In genomic region chr6:94636780-94637385, GRCh38 we compare ENCODE assay signal across 8 cellular contexts.
A peak's percentile ranks its signal among the peaks of the same experiment; 100 is the strongest.
DNase-seq lines count a peak whose midpoint lies in the region; ATAC-seq, FAIRE-seq and TF ChIP-seq lines count a peak whose summit lies in the region.
"Had no signal": no experiment of that assay in that cellular context is flagged by ENCODE, and none has a peak within 500 bp of the region (broad histone marks: within the 10 kb centered on the region; RNA-seq: fewer than 3 reads in every experiment).

No MANE protein-coding gene starts in this region.

- POLR2A ChIA-PET in HEK293 (lab: Yijun Ruan, JAX): no interaction called here

- no peak overlapping the region for H3K18ac ChIP-seq in trophoblast cell (ENCODE audit: low read length)

- peak; percentile 18 for FAIRE-seq in bronchial epithelial cell (lab: Jason Lieb, UNC)

- H3K9ac ChIP-seq in trophoblast cell (ENCODE audit: low read length): no peak overlapping the region

- no CpG with 5 or more reads among the region's 4 CpGs for WGBS in trophoblast cell (ENCODE audit: extremely low coverage, insufficient coverage, insufficient read length)

- H2BK12ac ChIP-seq in trophoblast cell (ENCODE audit: low read length): no peak overlapping the region

- H2BK120ac ChIP-seq in trophoblast cell (ENCODE audit: insufficient read depth, low read length, poor library complexity): no peak overlapping the region

- no peaks in the 10 kb centered on the region for H3K36me3 ChIP-seq in HEK293 (ENCODE audit: control insufficient read depth in 2 of 2, insufficient read depth in 1 of 2, low read length in 2 of 2)
- no peaks in the 10 kb centered on the region for H3K36me3 ChIP-seq in bronchial epithelial cell (ENCODE audit: control insufficient read depth, insufficient read depth, low read length)
- H3K36me3 ChIP-seq in trophoblast cell (ENCODE audit: control insufficient read depth in 1 of 2, insufficient read depth in 2 of 2, low read length in 2 of 2): no peaks in the 10 kb centered on the region

- H2AFZ ChIP-seq in trophoblast cell (ENCODE audit: insufficient read depth, low read length, poor library complexity): no peak overlapping the region

- no peak overlapping the region for H3K23ac ChIP-seq in trophoblast cell (ENCODE audit: low read length)

- no peak overlapping the region for H2BK5ac ChIP-seq in trophoblast cell (ENCODE audit: low read depth, low read length, poor library complexity)

- H3K27me3 ChIP-seq in bronchial epithelial cell (ENCODE audit: control insufficient read depth, insufficient read depth, low read length): no peaks in the 10 kb centered on the region
- H3K27me3 ChIP-seq in trophoblast cell (ENCODE audit: insufficient read depth, low read length): no peaks in the 10 kb centered on the region

- no peaks in the 10 kb centered on the region for H3K79me2 ChIP-seq in trophoblast cell (ENCODE audit: control insufficient read depth, insufficient read depth, low read length, poor library complexity)

- H2AK5ac ChIP-seq in trophoblast cell (ENCODE audit: low read length): no peak overlapping the region

- no peak overlapping the region for H4K12ac ChIP-seq in trophoblast cell (ENCODE audit: low read depth, low read length)

- TF ChIP-seq CTCF in HEK293 (tag by site-specific recombination; IDR thresholded peaks at IDR 0.05) (no peak), bronchial epithelial cell (IDR thresholded peaks at IDR 0.05; ENCODE audit: insufficient read depth, low read length, severe bottlenecking) (peak; percentile 44)

- no peak overlapping the region for H3K27ac ChIP-seq in HEK293 (ENCODE audit: extremely low read depth, low read depth, low read length)
- no peak overlapping the region for H3K27ac ChIP-seq in trophoblast cell (ENCODE audit: low read depth, low read length)

- CTCF ChIA-PET in HEK293 (lab: Yijun Ruan, JAX): interaction anchor here (0.9 to 1.9 kb wide), 4 partner anchors 10 to 456 kb away, joined by 3 to 12 read pairs (median 4); no protein-coding TSS in a partner anchor

- H3K14ac ChIP-seq in trophoblast cell (ENCODE audit: low read length): no peak overlapping the region

- H3K4me1 ChIP-seq in HEK293 (ENCODE audit: control insufficient read depth, insufficient read depth, low read length) (no peaks in the 10 kb centered on the region), trophoblast cell (ENCODE audit: control insufficient read depth in 1 of 2, insufficient read depth in 2 of 2, low read length in 2 of 2) (peaks cover 0 to 3% of the 10 kb centered on the region in 2 experiments)

- H3K79me1 ChIP-seq in trophoblast cell (ENCODE audit: low read length): no peaks in the 10 kb centered on the region

- DNase-seq in NCI-H748 treated with DMSO at 0.1 percent for 48 hours (lab: John Stamatoyannopoulos, UW) (peak; percentile 30), bronchial epithelial cell (ENCODE audit: low read depth) (peak; percentile 65), trophoblast cell (peak in 1 of 2 donors; percentile 32), activated gamma-delta T cell treated with Interleukin-2 at 50 U/mL for 16 hours (no peak)
- DNase-seq: activated CD4-positive, alpha-beta T cell treated with anti-CD3 and anti-CD28 coated beads for 1 hour had no signal

- ATAC-seq in HG02938 (IDR thresholded peaks at IDR 0.05; ENCODE audit: unreplicated experiment) (no peak), GM21737 (IDR thresholded peaks at IDR 0.05; ENCODE audit: unreplicated experiment) (no peak)

- H4K8ac ChIP-seq in trophoblast cell (ENCODE audit: low read depth, low read length): no peak overlapping the region

- H3K4me2 ChIP-seq in trophoblast cell (ENCODE audit: low read length): peak overlapping the region; percentile 23

- H4K91ac ChIP-seq in trophoblast cell (ENCODE audit: low read depth, low read length): no peak overlapping the region

- no peak overlapping the region for H3K4ac ChIP-seq in trophoblast cell (ENCODE audit: low read depth, low read length)

- H3K9me3 ChIP-seq in HEK293 (ENCODE audit: control insufficient read depth, insufficient read depth, low read depth, low read length) (no peaks in the 10 kb centered on the region), trophoblast cell (ENCODE audit: insufficient read depth, low read depth, low read length) (no peaks in the 10 kb centered on the region)

- H3K4me3 ChIP-seq in HEK293 (ENCODE audit: low read depth, low read length): no peak overlapping the region
- H3K4me3 ChIP-seq in bronchial epithelial cell (ENCODE audit: low read depth, low read length): no peak overlapping the region
- no peak overlapping the region for H3K4me3 ChIP-seq in trophoblast cell (ENCODE audit: low read depth, low read length)

TF ChIP-seq in HEK293, 187 proteins besides CTCF, POLR2A, EP300 and RAD21:
- TF ChIP-seq ZNF324 (tag by site-specific recombination; IDR thresholded peaks at IDR 0.05) (no peak), PRDM4 (tag by site-specific recombination; IDR thresholded peaks at IDR 0.05) (no peak), ZNF701 (tag by site-specific recombination; IDR thresholded peaks at IDR 0.05) (no peak), ZNF654 (tag by site-specific recombination; IDR thresholded peaks at IDR 0.05; ENCODE audit: low read depth) (peak; percentile 49), ZNF184 (tag by site-specific recombination; IDR thresholded peaks at IDR 0.05) (no peak)
- TF ChIP-seq, protein P1, sequence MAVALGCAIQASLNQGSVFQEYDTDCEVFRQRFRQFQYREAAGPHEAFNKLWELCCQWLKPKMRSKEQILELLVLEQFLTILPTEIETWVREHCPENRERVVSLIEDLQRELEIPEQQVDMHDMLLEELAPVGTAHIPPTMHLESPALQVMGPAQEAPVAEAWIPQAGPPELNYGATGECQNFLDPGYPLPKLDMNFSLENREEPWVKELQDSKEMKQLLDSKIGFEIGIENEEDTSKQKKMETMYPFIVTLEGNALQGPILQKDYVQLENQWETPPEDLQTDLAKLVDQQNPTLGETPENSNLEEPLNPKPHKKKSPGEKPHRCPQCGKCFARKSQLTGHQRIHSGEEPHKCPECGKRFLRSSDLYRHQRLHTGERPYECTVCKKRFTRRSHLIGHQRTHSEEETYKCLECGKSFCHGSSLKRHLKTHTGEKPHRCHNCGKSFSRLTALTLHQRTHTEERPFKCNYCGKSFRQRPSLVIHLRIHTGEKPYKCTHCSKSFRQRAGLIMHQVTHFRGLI (tag by site-specific recombination; IDR thresholded peaks at IDR 0.05): no peak
